In genomic region chr3:36908647-36909180, GRCh38 we compare ENCODE assay signal across 9 cellular contexts. TPM values are rescaled to one million over a fixed set of nuclear protein-coding genes. Genes with fewer than 3 reads are reported as not detected.
DNase-seq lines count a peak whose midpoint lies in the region; ATAC-seq and TF ChIP-seq lines count a peak whose summit lies in the region.
"Had no signal": no experiment of that assay in that cellular context is flagged by ENCODE, and none has a peak within 500 bp of the region (broad histone marks: within the 10 kb centered on the region; RNA-seq: fewer than 3 reads in every experiment).

No MANE protein-coding gene starts in this region.

- H3K9me2 ChIP-seq in HCT116 (ENCODE audit: insufficient read depth), result no peaks in the 10 kb centered on the region

- no TSS peak for BruUV-seq in HCT116 (replicated peaks; lab: Mats Ljungman, UMichigan)

- RAD21 ChIA-PET in HCT116 (lab: Charles Lee; ENCODE audit: low non-redundant PET in 1 of 2, low total read pairs in 2 of 2, uncharacterized antibody in 2 of 2, unreplicated experiment in 2 of 2), result no interaction called here

- CTCF ChIA-PET in HCT116 (lab: Charles Lee), result no interaction called here

- H3K27ac ChIP-seq in HCT116 (ENCODE audit: low read depth, low read length) (no peak overlapping the region), VCaP (peak overlapping the region; percentile 72)

- H3K9me3 Mint-ChIP-seq in stimulated activated effector memory CD8-positive, alpha-beta T cell treated with anti-CD3 and anti-CD28 coated beads, Interleukin-12 subunit alpha, Interleukin-12 subunit beta, amount 100 ng/mL, for 72 hours, result no peaks in the 10 kb centered on the region

- no peak overlapping the region for H2AFZ ChIP-seq in HCT116 (ENCODE audit: low read depth, low read length, poor library complexity, severe bottlenecking)

- peak overlapping the region; percentile 82 for H3K4me3 Mint-ChIP-seq in stimulated activated effector memory CD8-positive, alpha-beta T cell treated with anti-CD3 and anti-CD28 coated beads, Interleukin-12 subunit alpha, Interleukin-12 subunit beta, amount 100 ng/mL, for 72 hours

- H3K4me3 ChIP-seq in HCT116 (replicated peaks in 1 of 2; ENCODE audit: low read depth in 1 of 2, low read length in 2 of 2), result peak overlapping the region in 1 of 2 experiments; percentile 4; a peak in 1 of 4 replicates
- H3K4me3 ChIP-seq in fibroblast of villous mesenchyme (ENCODE audit: low read depth, low read length), result peak overlapping the region; percentile 63

- no peak for ATAC-seq in HCT116
- ATAC-seq in stimulated activated effector memory CD8-positive, alpha-beta T cell treated with anti-CD3 and anti-CD28 coated beads, Interleukin-12 subunit alpha, Interleukin-12 subunit beta, amount 100 ng/mL, for 72 hours, result no peak
- no peak for ATAC-seq in GM21529 (IDR thresholded peaks at IDR 0.05; ENCODE audit: unreplicated experiment)

- H3K9ac ChIP-seq in HCT116 (ENCODE audit: low read length), result no peak overlapping the region

- H3K27ac Mint-ChIP-seq in stimulated activated effector memory CD8-positive, alpha-beta T cell treated with anti-CD3 and anti-CD28 coated beads, Interleukin-12 subunit alpha, Interleukin-12 subunit beta, amount 100 ng/mL, for 72 hours, result peak overlapping the region; percentile 89

- peaks cover 0 to 4% of the 10 kb centered on the region in 2 experiments; a peak in 1 of 4 replicates for H3K4me1 ChIP-seq in HCT116 (ENCODE audit: control insufficient read depth in 1 of 2, insufficient read depth in 2 of 2, low read length in 2 of 2)

- H3K9me3 ChIP-seq in HCT116 (ENCODE audit: control insufficient read depth in 1 of 2, insufficient read depth in 1 of 2, low read depth in 1 of 2, low read length in 2 of 2), result no peaks in the 10 kb centered on the region

- no peak for TF ChIP-seq RAD21 in HCT116 (IDR thresholded peaks at IDR 0.05; ENCODE audit: low read depth)

- intact Hi-C loops in HCT116 (cut with micrococcal nuclease), result no loop called here

- H3K36me3 Mint-ChIP-seq in stimulated activated effector memory CD8-positive, alpha-beta T cell treated with anti-CD3 and anti-CD28 coated beads, Interleukin-12 subunit alpha, Interleukin-12 subunit beta, amount 100 ng/mL, for 72 hours, result no peaks in the 10 kb centered on the region

- H3K79me2 ChIP-seq in HCT116 (ENCODE audit: insufficient read depth, low read length), result no peaks in the 10 kb centered on the region

- no peak for TF ChIP-seq CTCF in HCT116 (IDR thresholded peaks at IDR 0.05 in 2 of 3, conservative IDR thresholded peaks at IDR 0.05 in 1 of 3; ENCODE audit: borderline replicate concordance in 1 of 3, insufficient read depth in 1 of 3, low read depth in 2 of 3, low read length in 2 of 3)
- TF ChIP-seq CTCF in VCaP (conservative IDR thresholded peaks at IDR 0.05), result no peak
- TF ChIP-seq CTCF in fibroblast of villous mesenchyme (IDR thresholded peaks at IDR 0.05; ENCODE audit: insufficient read depth, low read depth, low read length), result no peak

- H3K36me3 ChIP-seq in HCT116 (ENCODE audit: control insufficient read depth in 1 of 2, insufficient read depth in 2 of 2, low read length in 2 of 2), result no peaks in the 10 kb centered on the region

- H3K4me1 Mint-ChIP-seq in stimulated activated effector memory CD8-positive, alpha-beta T cell treated with anti-CD3 and anti-CD28 coated beads, Interleukin-12 subunit alpha, Interleukin-12 subunit beta, amount 100 ng/mL, for 72 hours, result peaks cover 55% of the 10 kb centered on the region

- H3K4me2 ChIP-seq in HCT116 (ENCODE audit: low read length), result peak overlapping the region; percentile 41

- no peaks in the 10 kb centered on the region for H4K20me1 ChIP-seq in HCT116 (ENCODE audit: insufficient read depth)

- H3K27me3 ChIP-seq in HCT116 (ENCODE audit: insufficient read depth, low read length), result no peaks in the 10 kb centered on the region

- POLR2A ChIA-PET in HCT116 (lab: Charles Lee), result no interaction called here

- no peak for TF ChIP-seq POLR2A in HCT116 (IDR thresholded peaks at IDR 0.05; ENCODE audit: borderline replicate concordance, extremely low read depth, insufficient read depth, insufficient read length)

- DNase-seq in HCT116 (ENCODE audit: low read depth, low spot score) (no peak), fibroblast of villous mesenchyme (ENCODE audit: low read depth) (no peak), midbrain (lab: John Stamatoyannopoulos, UW) (no peak), ecto neural progenitor cell (ENCODE audit: low spot score) (no peak), LoVo (ENCODE audit: low spot score) (no peak)
- DNase-seq in stimulated activated effector memory CD8-positive, alpha-beta T cell treated with anti-CD3 and anti-CD28 coated beads, Interleukin-12 subunit alpha, Interleukin-12 subunit beta, amount 100 ng/mL, for 72 hours (ENCODE audit: low spot score in 2 of 2), result no peak
- DNase-seq: nucleus accumbens had no signal

TF ChIP-seq in HCT116, 20 proteins besides CTCF, POLR2A, EP300 and RAD21:
- TF ChIP-seq REST (IDR thresholded peaks at IDR 0.05; ENCODE audit: low read depth) (no peak), CEBPB (IDR thresholded peaks at IDR 0.05; ENCODE audit: low read depth) (no peak), ZBTB33 (IDR thresholded peaks at IDR 0.05; ENCODE audit: extremely low read depth, insufficient replicate concordance, low read length) (no peak), SP1 (IDR thresholded peaks at IDR 0.05; ENCODE audit: low read depth) (no peak), JUND (IDR thresholded peaks at IDR 0.05) (no peak), YY1 (IDR thresholded peaks at IDR 0.05; ENCODE audit: extremely low read depth, insufficient replicate concordance, low read depth, low read length) (no peak), EGR1 (IDR thresholded peaks at IDR 0.05; ENCODE audit: low read depth) (no peak), EZH2phosphoT487 (IDR thresholded peaks at IDR 0.05; ENCODE audit: borderline replicate concordance) (no peak), SRF (IDR thresholded peaks at IDR 0.05; ENCODE audit: low read depth) (no peak), ELF1 (IDR thresholded peaks at IDR 0.05; ENCODE audit: borderline replicate concordance, low read depth) (no peak), SIN3A (IDR thresholded peaks at IDR 0.05; ENCODE audit: low read depth) (no peak)
- TF ChIP-seq, protein P1, sequence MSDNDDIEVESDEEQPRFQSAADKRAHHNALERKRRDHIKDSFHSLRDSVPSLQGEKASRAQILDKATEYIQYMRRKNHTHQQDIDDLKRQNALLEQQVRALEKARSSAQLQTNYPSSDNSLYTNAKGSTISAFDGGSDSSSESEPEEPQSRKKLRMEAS (IDR thresholded peaks at IDR 0.05), result no peak

RNA-seq across cellular contexts. Expression of gene TRANK1, which starts 36.1 kb away (rescaled TPM):
- total RNA-seq in HCT116 (2021; ENCODE audit: unreplicated experiment) (1.1 TPM), fibroblast of villous mesenchyme (11.6 and 13.4 TPM in 2 replicates)
- polyA plus RNA-seq in HCT116 (2012), result 0.14 TPM in 2 replicates
